Comparison of ENCODE assay signal across 8 cellular contexts in the genomic region with DNA sequence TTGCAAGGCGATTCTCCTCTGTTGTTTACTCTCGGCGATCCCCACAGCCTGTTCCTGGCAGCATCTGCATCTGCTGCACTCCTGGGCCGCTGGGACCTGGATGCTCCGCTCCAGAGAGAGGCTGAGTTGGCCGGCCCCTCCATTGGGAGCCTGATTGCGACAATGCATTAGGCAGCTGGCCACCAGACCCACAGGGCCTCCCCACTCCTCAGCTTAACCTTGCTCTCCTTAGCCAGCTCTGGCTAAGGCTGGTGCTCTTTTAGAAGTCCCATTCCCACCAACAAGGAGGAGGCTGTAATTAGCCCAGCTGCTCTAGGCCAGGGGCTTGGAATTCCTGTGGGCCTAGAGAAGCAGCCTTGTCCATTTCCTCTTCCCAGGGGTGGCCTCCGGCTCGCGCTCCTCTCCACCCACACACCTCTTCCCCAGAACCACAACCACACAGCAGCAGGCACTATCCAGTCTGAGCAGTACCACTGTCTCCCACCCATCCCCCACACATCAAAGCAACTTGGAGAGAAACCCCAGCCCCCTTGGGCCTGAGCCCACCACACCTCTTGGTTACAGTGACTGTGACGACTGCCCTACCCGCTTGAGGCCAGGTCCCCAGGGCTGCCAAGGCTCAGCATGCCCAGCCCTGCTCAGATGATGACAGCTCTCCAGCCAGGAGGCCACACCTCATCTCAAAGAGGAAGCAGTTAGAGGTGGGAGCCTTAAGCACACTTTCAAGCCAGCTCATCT.
A peak's percentile ranks its signal among the peaks of the same experiment; 100 is the strongest.
DNase-seq lines count a peak whose midpoint lies in the region; ATAC-seq and TF ChIP-seq lines count a peak whose summit lies in the region.

No MANE protein-coding gene starts in this region.

- peak overlapping the region; percentile 57 for H3K4me3 Mint-ChIP-seq in activated CD4-positive, alpha-beta T cell treated with anti-CD3 and anti-CD28 coated beads, Interleukin-2, amount 10 ng/mL, durations not matched to agents 24 days and 14 days

- H3K27ac ChIP-seq in RWPE1 (peak overlapping the region; percentile 62), gastroesophageal sphincter (peak overlapping the region in 3 of 4 donors; percentile 15 to 38 (median 17)), suprapubic skin (peak overlapping the region; percentile 25), ascending aorta (no peak overlapping the region)

- H3K27me3 ChIP-seq in gastroesophageal sphincter (no peaks in the 10 kb centered on the region), suprapubic skin (no peaks in the 10 kb centered on the region), ascending aorta (no peaks in the 10 kb centered on the region)

- no peaks in the 10 kb centered on the region for H3K27me3 Mint-ChIP-seq in activated CD4-positive, alpha-beta T cell treated with anti-CD3 and anti-CD28 coated beads, Interleukin-2, amount 10 ng/mL, durations not matched to agents 24 days and 14 days

- peaks cover 87% of the 10 kb centered on the region for H3K4me1 Mint-ChIP-seq in activated CD4-positive, alpha-beta T cell treated with anti-CD3 and anti-CD28 coated beads, Interleukin-2, amount 10 ng/mL, durations not matched to agents 24 days and 14 days

- no peak for TF ChIP-seq EP300 in gastroesophageal sphincter (IDR thresholded peaks at IDR 0.05)
- no peak for TF ChIP-seq EP300 in suprapubic skin (IDR thresholded peaks at IDR 0.05)

- no peak overlapping the region for H3K4me3 ChIP-seq in gastroesophageal sphincter
- H3K4me3 ChIP-seq in suprapubic skin = no peak overlapping the region
- H3K4me3 ChIP-seq in ascending aorta = no peak overlapping the region

- H3K4me1 ChIP-seq in gastroesophageal sphincter = peaks cover 0 to 15% (median 0%) of the 10 kb centered on the region in 3 donors
- H3K4me1 ChIP-seq in suprapubic skin = peaks cover 47% of the 10 kb centered on the region
- no peaks in the 10 kb centered on the region for H3K4me1 ChIP-seq in ascending aorta

- ATAC-seq in gastroesophageal sphincter = peak; percentile 67

- TF ChIP-seq POLR2A in gastroesophageal sphincter (IDR thresholded peaks at IDR 0.05) (no peak), suprapubic skin (IDR thresholded peaks at IDR 0.05) (no peak)

- peak overlapping the region; percentile 77 for H3K27ac Mint-ChIP-seq in activated CD4-positive, alpha-beta T cell treated with anti-CD3 and anti-CD28 coated beads, Interleukin-2, amount 10 ng/mL, durations not matched to agents 24 days and 14 days

- H3K9me3 ChIP-seq in gastroesophageal sphincter = no peaks in the 10 kb centered on the region
- H3K9me3 ChIP-seq in suprapubic skin = no peaks in the 10 kb centered on the region
- H3K9me3 ChIP-seq in ascending aorta = no peaks in the 10 kb centered on the region

- CTCF ChIA-PET in RWPE1 (lab: Yijun Ruan, JAX) = no interaction called here

- no peak for TF ChIP-seq CTCF in RWPE1 (conservative IDR thresholded peaks at IDR 0.05; ENCODE audit: low read depth)
- no peak for TF ChIP-seq CTCF in gastroesophageal sphincter (IDR thresholded peaks at IDR 0.05)
- TF ChIP-seq CTCF in suprapubic skin (IDR thresholded peaks at IDR 0.05) = no peak
- TF ChIP-seq CTCF in ascending aorta (IDR thresholded peaks at IDR 0.05) = no peak

- intact Hi-C loops in activated CD4-positive, alpha-beta T cell treated with anti-CD3 and anti-CD28 coated beads, Interleukin-2, amount 10 ng/mL, durations not matched to agents 24 days and 14 days (cut with micrococcal nuclease) = no loop called here
- intact Hi-C loops in ascending aorta (cut with DNase I) = no loop called here

- no peaks in the 10 kb centered on the region for H3K36me3 ChIP-seq in gastroesophageal sphincter
- H3K36me3 ChIP-seq in suprapubic skin = no peaks in the 10 kb centered on the region
- H3K36me3 ChIP-seq in ascending aorta = no peaks in the 10 kb centered on the region

- peaks cover 1% of the 10 kb centered on the region for H3K36me3 Mint-ChIP-seq in activated CD4-positive, alpha-beta T cell treated with anti-CD3 and anti-CD28 coated beads, Interleukin-2, amount 10 ng/mL, durations not matched to agents 24 days and 14 days (ENCODE audit: low read depth)

- POLR2A ChIA-PET in RWPE1 (lab: Yijun Ruan, JAX; ENCODE audit: low non-redundant PET) = no interaction called here

- H3K9me3 Mint-ChIP-seq in activated CD4-positive, alpha-beta T cell treated with anti-CD3 and anti-CD28 coated beads, Interleukin-2, amount 10 ng/mL, durations not matched to agents 24 days and 14 days = no peaks in the 10 kb centered on the region

- peak; percentile 79 for DNase-seq in activated CD4-positive, alpha-beta T cell treated with anti-CD3 and anti-CD28 coated beads, Interleukin-2, amount 10 ng/mL, durations not matched to agents 24 days and 14 days
- no peak for DNase-seq in activated CD4-positive, alpha-beta T cell treated with anti-CD3 and anti-CD28 coated beads, Interleukin-2, amount 50 U/mL, for 48 hours
- DNase-seq in RWPE1 (ENCODE audit: low spot score) (no peak), suprapubic skin (ENCODE audit: low spot score in 2 of 2) (no peak), ascending aorta (ENCODE audit: low spot score in 2 of 2) (no peak), C1 segment of cervical spinal cord (lab: John Stamatoyannopoulos, UW) (no peak)
- DNase-seq in activated CD4-positive, CD25-positive, alpha-beta regulatory T cell (lab: John Stamatoyannopoulos, UW) = no peak

- WGBS in gastroesophageal sphincter (ENCODE audit: low coverage in 1 of 2), 2 donors = 63% methylated on average over 2 of the region's 12 CpGs; no CpG with 5 or more reads in 1 of the 2 donors
- WGBS in suprapubic skin = 42% methylated on average over 10 of the region's 12 CpGs

Comparison
In these comparisons a context has a peak if more than half of its experiments do, and no peak if none do; other contexts are left out.
1. H3K27ac ChIP-seq: peak in RWPE1 (single experiment), gastroesophageal sphincter (3 of 4) and suprapubic skin (single experiment); none in ascending aorta (0 of 2).